Comparison of ENCODE assay signal across 12 cellular contexts in genomic region chr2:25378731-25379490, GRCh38. TPM values are rescaled to one million over a fixed set of nuclear protein-coding genes. Genes with fewer than 3 reads are reported as not detected.
DNase-seq lines count a peak whose midpoint lies in the region; ATAC-seq and TF ChIP-seq lines count a peak whose summit lies in the region.
"Had no signal": no experiment of that assay in that cellular context is flagged by ENCODE, and none has a peak within 500 bp of the region (broad histone marks: within the 10 kb centered on the region; RNA-seq: fewer than 3 reads in every experiment).

No MANE protein-coding gene starts in this region.

- peaks cover 25% of the 10 kb centered on the region for H3F3A ChIP-seq in MM.1S (ENCODE audit: insufficient read depth, low read length)

- H3K27me3 ChIP-seq in CD4-positive, alpha-beta T cell (ENCODE audit: control insufficient read depth, insufficient read depth, low read length), result no peaks in the 10 kb centered on the region
- H3K27me3 ChIP-seq in MM.1S (replicated peaks; ENCODE audit: insufficient read depth, low read length) (no peaks in the 10 kb centered on the region), body of pancreas (no peaks in the 10 kb centered on the region)
- H3K27me3 ChIP-seq: Peyer's patch had no signal

- intact Hi-C loops in CD4-positive, alpha-beta T cell (cut with DNase I, micrococcal nuclease), result loop anchor here (5.0 to 10.0 kb wide), 3 partner anchors 37 to 214 kb away; partner anchors contain the start of genes DNMT3A (in 2 of the 2) and POMC (in 1 of the 2)
- intact Hi-C loops in body of pancreas (cut with DNase I), result no loop called here

- no peaks in the 10 kb centered on the region for H3K9me3 ChIP-seq in CD4-positive, alpha-beta T cell (ENCODE audit: control insufficient read depth, low read length)
- H3K9me3 ChIP-seq in MM.1S (replicated peaks; ENCODE audit: insufficient read depth, low read length) (no peaks in the 10 kb centered on the region), body of pancreas (no peaks in the 10 kb centered on the region)
- H3K9me3 ChIP-seq: Caco-2, Peyer's patch had no signal

- no peaks in the 10 kb centered on the region for H4K20me1 ChIP-seq in MM.1S (ENCODE audit: insufficient read depth, low read length)

- CTCF ChIA-PET in CD4-positive, alpha-beta T cell (lab: Charles Lee), result interaction anchor here (4.7 kb wide), 1 partner anchor 17 kb away, joined by 21 read pairs; no protein-coding TSS in a partner anchor

- no peak overlapping the region for H2AFZ ChIP-seq in MM.1S (ENCODE audit: low read length)

- no peak for TF ChIP-seq POLR2A in body of pancreas (IDR thresholded peaks at IDR 0.05)

- DNase-seq in CD4-positive, alpha-beta T cell, result no peak
- DNase-seq in MM.1S (no peak), memory B cell (ENCODE audit: low spot score in 2 of 2) (no peak), body of pancreas (no peak), activated T-cell treated with anti-CD3 and anti-CD28 coated beads for 4 hours (no peak)
- no peak for DNase-seq in activated naive CD8-positive, alpha-beta T cell treated with anti-CD3 and anti-CD28 coated beads, Interleukin-2, amount 50 U/mL, for 24 hours
- DNase-seq: Karpas-422 had no signal

- H3K9me3 Mint-ChIP-seq in CD4-positive, alpha-beta T cell, result no peaks in the 10 kb centered on the region
- H3K9me3 Mint-ChIP-seq in activated naive CD8-positive, alpha-beta T cell treated with anti-CD3 and anti-CD28 coated beads, Interleukin-2, amount 50 U/mL, for 24 hours, result no peaks in the 10 kb centered on the region
- no peaks in the 10 kb centered on the region for H3K9me3 Mint-ChIP-seq in memory B cell

- no peaks in the 10 kb centered on the region for H3K36me3 ChIP-seq in MM.1S (replicated peaks; ENCODE audit: insufficient read depth, low read length)
- no peaks in the 10 kb centered on the region for H3K36me3 ChIP-seq in body of pancreas (replicated peaks in 1 of 2; ENCODE audit: insufficient read depth in 1 of 2, low read depth in 2 of 2)
- H3K36me3 ChIP-seq: Peyer's patch had no signal

- POLR2A ChIA-PET in CD4-positive, alpha-beta T cell (lab: Charles Lee), result interaction anchor here (5.1 kb wide), 1 partner anchor 17 kb away, joined by 55 read pairs; no protein-coding TSS in a partner anchor

- peak overlapping the region; percentile 52 for H3K27ac Mint-ChIP-seq in CD4-positive, alpha-beta T cell
- H3K27ac Mint-ChIP-seq in activated naive CD8-positive, alpha-beta T cell treated with anti-CD3 and anti-CD28 coated beads, Interleukin-2, amount 50 U/mL, for 24 hours, result peak overlapping the region; percentile 98
- peak overlapping the region; percentile 93 for H3K27ac Mint-ChIP-seq in memory B cell

- peaks cover 45% of the 10 kb centered on the region for H3K4me1 ChIP-seq in MM.1S (ENCODE audit: low read length)
- H3K4me1 ChIP-seq in body of pancreas, result peaks cover 16% of the 10 kb centered on the region

- no peak overlapping the region for H3K4me2 ChIP-seq in MM.1S (ENCODE audit: low read depth, low read length)

- peaks cover 4% of the 10 kb centered on the region for H3K36me3 Mint-ChIP-seq in CD4-positive, alpha-beta T cell (ENCODE audit: low read depth)
- peaks cover 4% of the 10 kb centered on the region for H3K36me3 Mint-ChIP-seq in activated naive CD8-positive, alpha-beta T cell treated with anti-CD3 and anti-CD28 coated beads, Interleukin-2, amount 50 U/mL, for 24 hours (ENCODE audit: low read depth)
- H3K36me3 Mint-ChIP-seq in memory B cell, result peaks cover 3% of the 10 kb centered on the region

- H3K4me3 ChIP-seq in MM.1S (ENCODE audit: low read length), result no peak overlapping the region
- H3K4me3 ChIP-seq in body of pancreas, result no peak overlapping the region
- H3K4me3 ChIP-seq: Peyer's patch, skin epidermis had no signal

- H3K9ac ChIP-seq in MM.1S (ENCODE audit: low read length), result no peak overlapping the region

- WGBS in body of pancreas, 2 donors, result 83 to 91% methylated on average over 9 to 10 of the region's 10 CpGs

- no peak for TF ChIP-seq CTCF in CD4-positive, alpha-beta T cell (IDR thresholded peaks at IDR 0.05)
- no peak for TF ChIP-seq CTCF in MM.1S (IDR thresholded peaks at IDR 0.05; ENCODE audit: low read length)
- no peak for TF ChIP-seq CTCF in body of pancreas (IDR thresholded peaks at IDR 0.05)

- H3K4me1 Mint-ChIP-seq in CD4-positive, alpha-beta T cell (ENCODE audit: low read depth), result peaks cover 43% of the 10 kb centered on the region
- peaks cover 45% of the 10 kb centered on the region for H3K4me1 Mint-ChIP-seq in activated naive CD8-positive, alpha-beta T cell treated with anti-CD3 and anti-CD28 coated beads, Interleukin-2, amount 50 U/mL, for 24 hours
- H3K4me1 Mint-ChIP-seq in memory B cell, result peaks cover 32% of the 10 kb centered on the region

- H3K79me2 ChIP-seq in MM.1S (ENCODE audit: low read length), result 0 out of 2 replicates have a peak, but pooled peaks cover 2% of the 10 kb centered on the region

- no peak for ATAC-seq in CD4-positive, alpha-beta T cell (ENCODE audit: poor library complexity)
- no peak for ATAC-seq in activated naive CD8-positive, alpha-beta T cell treated with anti-CD3 and anti-CD28 coated beads, Interleukin-2, amount 50 U/mL, for 24 hours
- ATAC-seq in memory B cell (ENCODE audit: low read depth) (no peak), body of pancreas (no peak), GM18511 (IDR thresholded peaks at IDR 0.05; ENCODE audit: unreplicated experiment) (no peak), HG03045 (IDR thresholded peaks at IDR 0.05; ENCODE audit: unreplicated experiment) (no peak)

- no peaks in the 10 kb centered on the region for H3K27me3 Mint-ChIP-seq in CD4-positive, alpha-beta T cell
- no peaks in the 10 kb centered on the region for H3K27me3 Mint-ChIP-seq in activated naive CD8-positive, alpha-beta T cell treated with anti-CD3 and anti-CD28 coated beads, Interleukin-2, amount 50 U/mL, for 24 hours
- no peaks in the 10 kb centered on the region for H3K27me3 Mint-ChIP-seq in memory B cell

- no peaks in the 10 kb centered on the region for H3K9me2 ChIP-seq in MM.1S (replicated peaks; ENCODE audit: insufficient read depth, low read length)

- H3K27ac ChIP-seq in CD4-positive, alpha-beta T cell (ENCODE audit: low read depth, low read length), result no peak overlapping the region
- H3K27ac ChIP-seq in MM.1S (ENCODE audit: low read length), result peak overlapping the region; percentile 65; the same call in 1 of the 2 replicates
- no peak overlapping the region for H3K27ac ChIP-seq in body of pancreas
- H3K27ac ChIP-seq: Peyer's patch had no signal

- H3K4me3 Mint-ChIP-seq in CD4-positive, alpha-beta T cell, result no peak overlapping the region
- H3K4me3 Mint-ChIP-seq in activated naive CD8-positive, alpha-beta T cell treated with anti-CD3 and anti-CD28 coated beads, Interleukin-2, amount 50 U/mL, for 24 hours, result no peak overlapping the region
- H3K4me3 Mint-ChIP-seq in memory B cell, result no peak overlapping the region

RNA-seq across cellular contexts. Expression of gene DNMT3A, which starts 37.2 kb away (rescaled TPM):
- total RNA-seq in CD4-positive, alpha-beta T cell, result 10 to 100 TPM; 57.1 to 62.1 TPM
- total RNA-seq in body of pancreas, result 10 to 100 TPM; 18.7 to 27.4 TPM
